7 cellular contexts compared by ENCODE assay signal in genomic region chr12:51962-52361, GRCh38. TPM values are rescaled to one million over a fixed set of nuclear protein-coding genes. Genes with fewer than 3 reads are reported as not detected.
"Had no signal": no experiment of that assay in that cellular context is flagged by ENCODE, and none has a peak within 500 bp of the region (broad histone marks: within the 10 kb centered on the region; RNA-seq: fewer than 3 reads in every experiment).

No MANE protein-coding gene starts in this region.

RNA-seq across cellular contexts. Expression of gene IQSEC3, which starts 14.6 kb away (rescaled TPM):
- total RNA-seq: HT-29, LHCN-M2, MCF 10A, OCI-LY7, PC-9, RPMI7951, SK-MEL-5 had no signal
